22 cellular contexts compared by ENCODE assay signal in genomic region chr7:106797937-106798336, GRCh38.
DNase-seq lines count a peak whose midpoint lies in the region; ATAC-seq, FAIRE-seq and TF ChIP-seq lines count a peak whose summit lies in the region.
"Had no signal": no experiment of that assay in that cellular context is flagged by ENCODE, and none has a peak within 500 bp of the region (broad histone marks: within the 10 kb centered on the region; RNA-seq: fewer than 3 reads in every experiment).

No MANE protein-coding gene starts in this region.

- peaks cover 0 to 6% (median 0%) of the 10 kb centered on the region in 5 donors for H3K36me3 Mint-ChIP-seq in naive thymus-derived CD4-positive, alpha-beta T cell
- H3K36me3 Mint-ChIP-seq: CD4-positive, alpha-beta memory T cell had no signal

- CTCF ChIA-PET in HEK293 (lab: Yijun Ruan, JAX): interaction anchor here (1.2 kb wide), 1 partner anchor 353 kb away, joined by 5 read pairs; no protein-coding TSS in a partner anchor
- CTCF ChIA-PET in naive thymus-derived CD4-positive, alpha-beta T cell (lab: Charles Lee): no interaction called here

- H3K27me3 Mint-ChIP-seq in naive thymus-derived CD4-positive, alpha-beta T cell: peaks cover 0 to 5% (median 0%) of the 10 kb centered on the region in 5 donors

- H3K27ac ChIP-seq in HEK293 (ENCODE audit: extremely low read depth, low read depth, low read length): no peak overlapping the region
- no peak overlapping the region for H3K27ac ChIP-seq in naive thymus-derived CD4-positive, alpha-beta T cell (ENCODE audit: low read depth, low read length)
- H3K27ac ChIP-seq: A549, GM23248 had no signal

- no peaks in the 10 kb centered on the region for H3K4me1 ChIP-seq in HEK293 (ENCODE audit: control insufficient read depth, insufficient read depth, low read length)
- H3K4me1 ChIP-seq in naive thymus-derived CD4-positive, alpha-beta T cell (ENCODE audit: control insufficient read depth in 2 of 2, insufficient read depth in 2 of 2, low read length in 2 of 2): no peaks in the 10 kb centered on the region
- H3K4me1 ChIP-seq: A549 had no signal

- peaks cover 0 to 26% (median 5%) of the 10 kb centered on the region in 11 donors for H3K9me3 Mint-ChIP-seq in naive thymus-derived CD4-positive, alpha-beta T cell

- no peak overlapping the region for H3K27ac Mint-ChIP-seq in naive thymus-derived CD4-positive, alpha-beta T cell
- H3K27ac Mint-ChIP-seq: CD4-positive, alpha-beta memory T cell had no signal

- H3K4me3 Mint-ChIP-seq in naive thymus-derived CD4-positive, alpha-beta T cell: no peak overlapping the region
- H3K4me3 Mint-ChIP-seq: CD4-positive, alpha-beta memory T cell had no signal

- no peaks in the 10 kb centered on the region for H3K36me3 ChIP-seq in HEK293 (ENCODE audit: control insufficient read depth in 2 of 2, insufficient read depth in 1 of 2, low read length in 2 of 2)
- no peaks in the 10 kb centered on the region for H3K36me3 ChIP-seq in naive thymus-derived CD4-positive, alpha-beta T cell (ENCODE audit: control insufficient read depth in 2 of 3, insufficient read depth in 3 of 3, low read length in 3 of 3)

- intact Hi-C loops in naive thymus-derived CD4-positive, alpha-beta T cell (cut with micrococcal nuclease): loop anchor here in 1 of 2 donors (10.0 kb wide), 1 partner anchor 927 kb away; no protein-coding TSS in a partner anchor

- FAIRE-seq in RCC 7860 (lab: Jason Lieb, UNC) (peak; percentile 14), frontal cortex (lab: Jason Lieb, UNC) (peak; percentile 53)
- FAIRE-seq: A549, GM12892, GM19239, H1 had no signal

- H3K4me1 Mint-ChIP-seq in naive thymus-derived CD4-positive, alpha-beta T cell: no peaks in the 10 kb centered on the region
- H3K4me1 Mint-ChIP-seq: CD4-positive, alpha-beta memory T cell had no signal

- no peak for TF ChIP-seq CTCF in HEK293 (tag by site-specific recombination; IDR thresholded peaks at IDR 0.05)

- no peaks in the 10 kb centered on the region for H3K9me3 ChIP-seq in HEK293 (ENCODE audit: control insufficient read depth, insufficient read depth, low read depth, low read length)
- no peaks in the 10 kb centered on the region for H3K9me3 ChIP-seq in naive thymus-derived CD4-positive, alpha-beta T cell (ENCODE audit: control insufficient read depth in 2 of 3, low read length in 3 of 3)
- H3K9me3 ChIP-seq: A549 had no signal

- no peak for ATAC-seq in naive thymus-derived CD4-positive, alpha-beta T cell
- no peak for ATAC-seq in GM18861 (IDR thresholded peaks at IDR 0.05; ENCODE audit: unreplicated experiment)
- ATAC-seq: A549 had no signal

- POLR2A ChIA-PET in HEK293 (lab: Yijun Ruan, JAX): no interaction called here
- POLR2A ChIA-PET in naive thymus-derived CD4-positive, alpha-beta T cell (lab: Charles Lee): no interaction called here

- H3K27me3 ChIP-seq in naive thymus-derived CD4-positive, alpha-beta T cell (ENCODE audit: control insufficient read depth in 2 of 2, insufficient read depth in 2 of 2, low read length in 2 of 2): no peaks in the 10 kb centered on the region

- H3K4me3 ChIP-seq in HEK293 (ENCODE audit: low read depth, low read length): no peak overlapping the region
- no peak overlapping the region for H3K4me3 ChIP-seq in naive thymus-derived CD4-positive, alpha-beta T cell (ENCODE audit: low read length)
- H3K4me3 ChIP-seq: A549, GM23248 had no signal

- DNase-seq in RCC 7860 (ENCODE audit: low spot score): no peak
- DNase-seq in frontal cortex (ENCODE audit: low spot score in 2 of 2): no peak
- no peak for DNase-seq in NCI-H1105 treated with DMSO at 0.1 percent for 48 hours (lab: John Stamatoyannopoulos, UW)
- no peak for DNase-seq in AG08396 (ENCODE audit: low spot score)
- DNase-seq in naive thymus-derived CD4-positive, alpha-beta T cell: no peak
- DNase-seq: 8988T; ACHN; C1 segment of cervical spinal cord; Calu3; CD4-positive, alpha-beta memory T cell; COR-L47; DMS53; DMS79 treated with DMSO at 0.1 percent for 48 hours; GM23248; H7; HCEC 1CT had no signal

TF ChIP-seq in HEK293, 187 proteins besides CTCF, POLR2A, EP300 and RAD21:
- TF ChIP-seq ZNF274 (IDR thresholded peaks at IDR 0.05; ENCODE audit: low read length): no peak
- TF ChIP-seq ZNF274 (tag by site-specific recombination; IDR thresholded peaks at IDR 0.05; ENCODE audit: borderline replicate concordance): no peak
- no peak for TF ChIP-seq ZNF514 (tag by site-specific recombination; IDR thresholded peaks at IDR 0.05)
- TF ChIP-seq, protein P1, sequence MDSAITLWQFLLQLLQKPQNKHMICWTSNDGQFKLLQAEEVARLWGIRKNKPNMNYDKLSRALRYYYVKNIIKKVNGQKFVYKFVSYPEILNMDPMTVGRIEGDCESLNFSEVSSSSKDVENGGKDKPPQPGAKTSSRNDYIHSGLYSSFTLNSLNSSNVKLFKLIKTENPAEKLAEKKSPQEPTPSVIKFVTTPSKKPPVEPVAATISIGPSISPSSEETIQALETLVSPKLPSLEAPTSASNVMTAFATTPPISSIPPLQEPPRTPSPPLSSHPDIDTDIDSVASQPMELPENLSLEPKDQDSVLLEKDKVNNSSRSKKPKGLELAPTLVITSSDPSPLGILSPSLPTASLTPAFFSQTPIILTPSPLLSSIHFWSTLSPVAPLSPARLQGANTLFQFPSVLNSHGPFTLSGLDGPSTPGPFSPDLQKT (IDR thresholded peaks at IDR 0.05; ENCODE audit: borderline replicate concordance, low read depth, low read length): no peak
- no peak for TF ChIP-seq ZNF670 (tag by site-specific recombination; IDR thresholded peaks at IDR 0.05; ENCODE audit: low read depth)
- no peak for TF ChIP-seq ZNF785 (tag by site-specific recombination; IDR thresholded peaks at IDR 0.05)
- no peak for TF ChIP-seq ZNF624 (tag by site-specific recombination; IDR thresholded peaks at IDR 0.05)
- TF ChIP-seq SETDB1 (IDR thresholded peaks at IDR 0.05; ENCODE audit: insufficient read length, low read length): peak; percentile 83
